19 cellular contexts compared by ENCODE assay signal in the genomic region with DNA sequence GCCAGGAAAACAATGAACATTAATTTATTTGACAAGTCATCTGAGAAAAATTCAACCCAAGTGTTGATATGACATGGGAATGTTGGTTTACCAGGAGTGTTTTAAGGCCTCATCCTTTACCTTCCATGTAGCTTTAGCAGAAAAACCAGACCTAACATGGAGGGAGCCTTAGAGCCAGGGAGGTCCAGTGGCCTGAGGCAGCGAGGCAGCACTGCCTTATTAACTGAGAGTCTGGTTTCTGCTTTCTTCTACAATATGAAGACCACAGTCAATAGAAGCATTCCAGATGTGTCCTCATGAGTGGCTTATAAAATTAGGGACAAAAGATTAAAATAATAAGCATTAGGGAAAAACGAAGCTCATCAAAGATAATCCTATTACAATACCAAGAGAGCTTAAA.
DNase-seq lines count a peak whose midpoint lies in the region; ATAC-seq and TF ChIP-seq lines count a peak whose summit lies in the region.
"Had no signal": no experiment of that assay in that cellular context is flagged by ENCODE, and none has a peak within 500 bp of the region (broad histone marks: within the 10 kb centered on the region; RNA-seq: fewer than 3 reads in every experiment).

No MANE protein-coding gene starts in this region.

- H3K4me3 ChIP-seq in heart left ventricle (no peak overlapping the region), right atrium auricular region (no peak overlapping the region), psoas muscle (no peak overlapping the region)
- H3K4me3 ChIP-seq: GM12878 had no signal

- H3K36me3 ChIP-seq in heart left ventricle (peaks cover 0 to 95% (median 82%) of the 10 kb centered on the region in 9 donors), right atrium auricular region (peaks cover 30% of the 10 kb centered on the region), psoas muscle (ENCODE audit: insufficient read depth in 1 of 2, low read depth in 1 of 2) (peaks cover 5 to 79% of the 10 kb centered on the region in 2 donors)

- no peak for TF ChIP-seq POLR2A in heart left ventricle (IDR thresholded peaks at IDR 0.05)

- no peaks in the 10 kb centered on the region for H3K27me3 ChIP-seq in heart left ventricle
- H3K27me3 ChIP-seq in right atrium auricular region: no peaks in the 10 kb centered on the region
- no peaks in the 10 kb centered on the region for H3K27me3 ChIP-seq in psoas muscle (ENCODE audit: insufficient read depth in 3 of 3, low read length in 2 of 3)

- H3K27ac ChIP-seq in heart left ventricle: peak overlapping the region in 8 of 12 donors; percentile 3 to 64 (median 54)
- peak overlapping the region; percentile 29 to 62 for H3K27ac ChIP-seq in right atrium auricular region
- peak overlapping the region; percentile 6 for H3K27ac ChIP-seq in psoas muscle
- H3K27ac ChIP-seq: C4-2B had no signal

- POLR2A ChIA-PET in WTC11 (lab: Charles Lee): no interaction called here

- intact Hi-C loops in heart left ventricle (cut with DNase I): no loop called here
- intact Hi-C loops in left cardiac atrium (cut with DNase I): no loop called here
- intact Hi-C loops in psoas muscle (cut with DNase I): loop anchor here in 1 of 2 donors (10.0 kb wide), 1 partner anchor 62 kb away; no protein-coding TSS in a partner anchor

- H3K36me3 Mint-ChIP-seq in HFFc6 (ENCODE audit: low read depth): peaks cover 53% of the 10 kb centered on the region
- peaks cover 10% of the 10 kb centered on the region for H3K36me3 Mint-ChIP-seq in WTC11

- H3K4me3 Mint-ChIP-seq in HFFc6: no peak overlapping the region
- H3K4me3 Mint-ChIP-seq in WTC11: no peak overlapping the region

- H3K27ac Mint-ChIP-seq in HFFc6: peak overlapping the region; percentile 87
- H3K27ac Mint-ChIP-seq in WTC11: no peak overlapping the region

- WGBS in heart left ventricle, 4 donors: 94 to 97% (median 94%) methylated on average over 2 of the region's 2 CpGs
- 93 to 95% (median 93%) methylated on average over 2 of the region's 2 CpGs for WGBS in psoas muscle, 3 donors

- no peaks in the 10 kb centered on the region for H3K9me3 ChIP-seq in heart left ventricle
- no peaks in the 10 kb centered on the region for H3K9me3 ChIP-seq in right atrium auricular region
- no peaks in the 10 kb centered on the region for H3K9me3 ChIP-seq in psoas muscle
- H3K9me3 ChIP-seq: Caco-2 had no signal

- no peaks in the 10 kb centered on the region for H3K9me3 Mint-ChIP-seq in HFFc6
- no peaks in the 10 kb centered on the region for H3K9me3 Mint-ChIP-seq in WTC11

- ATAC-seq in heart left ventricle (no peak), left cardiac atrium (no peak), psoas muscle (no peak), HG02973 (IDR thresholded peaks at IDR 0.05; ENCODE audit: unreplicated experiment) (no peak), WTC11 (no peak)
- ATAC-seq: GM12878, HCT116 had no signal

- DNase-seq in heart left ventricle (no peak), left cardiac atrium (no peak), HFFc6 (no peak), right atrium auricular region (ENCODE audit: low spot score) (no peak), psoas muscle (no peak), WTC11 (ENCODE audit: low spot score) (no peak), cerebellar nuclear complex (lab: John Stamatoyannopoulos, UW) (no peak)
- DNase-seq: 8988T, Caco-2, DMS53, NCI-H1436, NCI-H2029 treated with DMSO at 0.1 percent for 48 hours, NCI-H2227 treated with DMSO at 0.1 percent for 48 hours, NCI-H69, SHP77 had no signal

- TF ChIP-seq CTCF in heart left ventricle (IDR thresholded peaks at IDR 0.05): no peak
- TF ChIP-seq CTCF in HFFc6 (IDR thresholded peaks at IDR 0.05): no peak
- no peak for TF ChIP-seq CTCF in right atrium auricular region (IDR thresholded peaks at IDR 0.05)
- TF ChIP-seq CTCF in psoas muscle (IDR thresholded peaks at IDR 0.05): no peak
- TF ChIP-seq CTCF in WTC11 (IDR thresholded peaks at IDR 0.05): no peak

- CTCF ChIA-PET in WTC11 (lab: Charles Lee): interaction anchor here (1.6 to 1.7 kb wide), 2 partner anchors 19 to 97 kb away, joined by 5 to 13 read pairs; no protein-coding TSS in a partner anchor

- H3K27me3 Mint-ChIP-seq in HFFc6 (ENCODE audit: insufficient read depth) (no peaks in the 10 kb centered on the region; the same call in 1 of the 2 replicates), WTC11 (ENCODE audit: low read depth) (no peaks in the 10 kb centered on the region)

- peaks cover 0 to 44% (median 5%) of the 10 kb centered on the region in 12 donors for H3K4me1 ChIP-seq in heart left ventricle
- H3K4me1 ChIP-seq in right atrium auricular region: peaks cover 0 to 25% of the 10 kb centered on the region in 2 donors
- H3K4me1 ChIP-seq in psoas muscle: peaks cover 10% of the 10 kb centered on the region
- H3K4me1 ChIP-seq: Caco-2 had no signal

- H3K4me1 Mint-ChIP-seq in HFFc6 (ENCODE audit: low read depth) (peaks cover 55% of the 10 kb centered on the region), WTC11 (no peaks in the 10 kb centered on the region)

TF ChIP-seq in WTC11, 78 proteins besides CTCF, POLR2A, EP300 and RAD21 (continues in another document):
- TF ChIP-seq, protein P1, sequence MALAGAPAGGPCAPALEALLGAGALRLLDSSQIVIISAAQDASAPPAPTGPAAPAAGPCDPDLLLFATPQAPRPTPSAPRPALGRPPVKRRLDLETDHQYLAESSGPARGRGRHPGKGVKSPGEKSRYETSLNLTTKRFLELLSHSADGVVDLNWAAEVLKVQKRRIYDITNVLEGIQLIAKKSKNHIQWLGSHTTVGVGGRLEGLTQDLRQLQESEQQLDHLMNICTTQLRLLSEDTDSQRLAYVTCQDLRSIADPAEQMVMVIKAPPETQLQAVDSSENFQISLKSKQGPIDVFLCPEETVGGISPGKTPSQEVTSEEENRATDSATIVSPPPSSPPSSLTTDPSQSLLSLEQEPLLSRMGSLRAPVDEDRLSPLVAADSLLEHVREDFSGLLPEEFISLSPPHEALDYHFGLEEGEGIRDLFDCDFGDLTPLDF (CRISPR knock-in tag; IDR thresholded peaks at IDR 0.05): no peak
- no peak for TF ChIP-seq JAZF1 (CRISPR knock-in tag; IDR thresholded peaks at IDR 0.05)
- TF ChIP-seq IRF2 (CRISPR knock-in tag; IDR thresholded peaks at IDR 0.05; ENCODE audit: borderline replicate concordance, low read depth): no peak
- TF ChIP-seq RORB (CRISPR knock-in tag; IDR thresholded peaks at IDR 0.05): no peak
- no peak for TF ChIP-seq ESRRA (CRISPR knock-in tag; IDR thresholded peaks at IDR 0.05; ENCODE audit: borderline replicate concordance)
- no peak for TF ChIP-seq CBFB (CRISPR knock-in tag; IDR thresholded peaks at IDR 0.05; ENCODE audit: low read depth)
- TF ChIP-seq FOXP1 (CRISPR knock-in tag; IDR thresholded peaks at IDR 0.05; ENCODE audit: borderline replicate concordance): no peak
- TF ChIP-seq ZNF121 (CRISPR knock-in tag; IDR thresholded peaks at IDR 0.05): no peak
- TF ChIP-seq GTF2I (CRISPR knock-in tag; conservative IDR thresholded peaks at IDR 0.05): no peak
- TF ChIP-seq, protein P2, sequence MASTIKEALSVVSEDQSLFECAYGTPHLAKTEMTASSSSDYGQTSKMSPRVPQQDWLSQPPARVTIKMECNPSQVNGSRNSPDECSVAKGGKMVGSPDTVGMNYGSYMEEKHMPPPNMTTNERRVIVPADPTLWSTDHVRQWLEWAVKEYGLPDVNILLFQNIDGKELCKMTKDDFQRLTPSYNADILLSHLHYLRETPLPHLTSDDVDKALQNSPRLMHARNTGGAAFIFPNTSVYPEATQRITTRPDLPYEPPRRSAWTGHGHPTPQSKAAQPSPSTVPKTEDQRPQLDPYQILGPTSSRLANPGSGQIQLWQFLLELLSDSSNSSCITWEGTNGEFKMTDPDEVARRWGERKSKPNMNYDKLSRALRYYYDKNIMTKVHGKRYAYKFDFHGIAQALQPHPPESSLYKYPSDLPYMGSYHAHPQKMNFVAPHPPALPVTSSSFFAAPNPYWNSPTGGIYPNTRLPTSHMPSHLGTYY (CRISPR knock-in tag; IDR thresholded peaks at IDR 0.05): no peak
- TF ChIP-seq ZNF219 (CRISPR knock-in tag; IDR thresholded peaks at IDR 0.05; ENCODE audit: borderline replicate concordance): no peak
- TF ChIP-seq ZNF671 (CRISPR knock-in tag; IDR thresholded peaks at IDR 0.05): no peak
- no peak for TF ChIP-seq SMAD3 (CRISPR knock-in tag; IDR thresholded peaks at IDR 0.05; ENCODE audit: borderline replicate concordance)
- TF ChIP-seq ZBTB21 (CRISPR knock-in tag; IDR thresholded peaks at IDR 0.05; ENCODE audit: borderline replicate concordance): no peak
- no peak for TF ChIP-seq FOXJ3 (CRISPR knock-in tag; IDR thresholded peaks at IDR 0.05; ENCODE audit: borderline replicate concordance)
- TF ChIP-seq, protein P3, sequence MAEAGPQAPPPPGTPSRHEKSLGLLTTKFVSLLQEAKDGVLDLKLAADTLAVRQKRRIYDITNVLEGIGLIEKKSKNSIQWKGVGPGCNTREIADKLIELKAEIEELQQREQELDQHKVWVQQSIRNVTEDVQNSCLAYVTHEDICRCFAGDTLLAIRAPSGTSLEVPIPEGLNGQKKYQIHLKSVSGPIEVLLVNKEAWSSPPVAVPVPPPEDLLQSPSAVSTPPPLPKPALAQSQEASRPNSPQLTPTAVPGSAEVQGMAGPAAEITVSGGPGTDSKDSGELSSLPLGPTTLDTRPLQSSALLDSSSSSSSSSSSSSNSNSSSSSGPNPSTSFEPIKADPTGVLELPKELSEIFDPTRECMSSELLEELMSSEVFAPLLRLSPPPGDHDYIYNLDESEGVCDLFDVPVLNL (CRISPR knock-in tag; IDR thresholded peaks at IDR 0.05; ENCODE audit: borderline replicate concordance, low read depth): no peak
- TF ChIP-seq, protein P4, sequence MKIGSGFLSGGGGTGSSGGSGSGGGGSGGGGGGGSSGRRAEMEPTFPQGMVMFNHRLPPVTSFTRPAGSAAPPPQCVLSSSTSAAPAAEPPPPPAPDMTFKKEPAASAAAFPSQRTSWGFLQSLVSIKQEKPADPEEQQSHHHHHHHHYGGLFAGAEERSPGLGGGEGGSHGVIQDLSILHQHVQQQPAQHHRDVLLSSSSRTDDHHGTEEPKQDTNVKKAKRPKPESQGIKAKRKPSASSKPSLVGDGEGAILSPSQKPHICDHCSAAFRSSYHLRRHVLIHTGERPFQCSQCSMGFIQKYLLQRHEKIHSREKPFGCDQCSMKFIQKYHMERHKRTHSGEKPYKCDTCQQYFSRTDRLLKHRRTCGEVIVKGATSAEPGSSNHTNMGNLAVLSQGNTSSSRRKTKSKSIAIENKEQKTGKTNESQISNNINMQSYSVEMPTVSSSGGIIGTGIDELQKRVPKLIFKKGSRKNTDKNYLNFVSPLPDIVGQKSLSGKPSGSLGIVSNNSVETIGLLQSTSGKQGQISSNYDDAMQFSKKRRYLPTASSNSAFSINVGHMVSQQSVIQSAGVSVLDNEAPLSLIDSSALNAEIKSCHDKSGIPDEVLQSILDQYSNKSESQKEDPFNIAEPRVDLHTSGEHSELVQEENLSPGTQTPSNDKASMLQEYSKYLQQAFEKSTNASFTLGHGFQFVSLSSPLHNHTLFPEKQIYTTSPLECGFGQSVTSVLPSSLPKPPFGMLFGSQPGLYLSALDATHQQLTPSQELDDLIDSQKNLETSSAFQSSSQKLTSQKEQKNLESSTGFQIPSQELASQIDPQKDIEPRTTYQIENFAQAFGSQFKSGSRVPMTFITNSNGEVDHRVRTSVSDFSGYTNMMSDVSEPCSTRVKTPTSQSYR (CRISPR knock-in tag; IDR thresholded peaks at IDR 0.05): no peak
